3 cellular contexts compared by ENCODE assay signal in the genomic region with DNA sequence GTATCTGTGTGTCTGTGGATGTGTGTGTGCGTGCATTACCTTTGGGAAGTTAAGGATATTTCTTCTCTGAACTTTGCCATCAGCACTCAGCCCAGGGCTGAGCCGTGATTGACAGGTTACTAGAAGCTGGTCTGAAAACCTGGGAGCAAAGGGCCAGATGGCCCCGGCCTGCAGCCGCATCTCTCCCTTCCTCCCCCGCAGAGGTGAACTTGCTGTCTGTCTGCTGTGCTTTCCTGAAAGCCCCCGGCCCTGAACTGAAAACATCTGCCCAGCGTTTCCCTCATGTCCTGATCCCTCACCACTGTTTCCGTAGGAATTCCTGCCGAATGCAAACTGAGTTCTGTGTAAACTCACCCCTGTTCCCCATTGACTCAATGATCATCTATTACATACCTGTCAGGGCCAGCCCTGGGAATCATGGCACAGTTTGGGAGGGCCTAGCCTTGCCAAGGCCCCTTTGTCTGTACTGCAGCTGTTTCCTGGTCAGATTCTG.
TF ChIP-seq lines count a peak whose summit lies in the region.

No MANE protein-coding gene starts in this region.

TF ChIP-seq in SK-N-SH, 30 proteins besides CTCF, POLR2A, EP300 and RAD21 (continued from another document):
- TF ChIP-seq, protein P1, sequence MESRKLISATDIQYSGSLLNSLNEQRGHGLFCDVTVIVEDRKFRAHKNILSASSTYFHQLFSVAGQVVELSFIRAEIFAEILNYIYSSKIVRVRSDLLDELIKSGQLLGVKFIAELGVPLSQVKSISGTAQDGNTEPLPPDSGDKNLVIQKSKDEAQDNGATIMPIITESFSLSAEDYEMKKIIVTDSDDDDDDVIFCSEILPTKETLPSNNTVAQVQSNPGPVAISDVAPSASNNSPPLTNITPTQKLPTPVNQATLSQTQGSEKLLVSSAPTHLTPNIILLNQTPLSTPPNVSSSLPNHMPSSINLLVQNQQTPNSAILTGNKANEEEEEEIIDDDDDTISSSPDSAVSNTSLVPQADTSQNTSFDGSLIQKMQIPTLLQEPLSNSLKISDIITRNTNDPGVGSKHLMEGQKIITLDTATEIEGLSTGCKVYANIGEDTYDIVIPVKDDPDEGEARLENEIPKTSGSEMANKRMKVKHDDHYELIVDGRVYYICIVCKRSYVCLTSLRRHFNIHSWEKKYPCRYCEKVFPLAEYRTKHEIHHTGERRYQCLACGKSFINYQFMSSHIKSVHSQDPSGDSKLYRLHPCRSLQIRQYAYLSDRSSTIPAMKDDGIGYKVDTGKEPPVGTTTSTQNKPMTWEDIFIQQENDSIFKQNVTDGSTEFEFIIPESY (IDR thresholded peaks at IDR 0.05; ENCODE audit: borderline replicate concordance, low read depth), result no peak

TF ChIP-seq in SK-N-SH treated with all-trans-retinoic acid at 6 μM for 48 hours, 23 proteins besides CTCF, POLR2A, EP300 and RAD21 (continued from another document):
- no peak for TF ChIP-seq TOX (CRISPR knock-in tag; IDR thresholded peaks at IDR 0.05; ENCODE audit: borderline replicate concordance)

TF ChIP-seq in WTC11, 78 proteins besides CTCF, POLR2A, EP300 and RAD21 (continued from another document):
- TF ChIP-seq, protein P2, sequence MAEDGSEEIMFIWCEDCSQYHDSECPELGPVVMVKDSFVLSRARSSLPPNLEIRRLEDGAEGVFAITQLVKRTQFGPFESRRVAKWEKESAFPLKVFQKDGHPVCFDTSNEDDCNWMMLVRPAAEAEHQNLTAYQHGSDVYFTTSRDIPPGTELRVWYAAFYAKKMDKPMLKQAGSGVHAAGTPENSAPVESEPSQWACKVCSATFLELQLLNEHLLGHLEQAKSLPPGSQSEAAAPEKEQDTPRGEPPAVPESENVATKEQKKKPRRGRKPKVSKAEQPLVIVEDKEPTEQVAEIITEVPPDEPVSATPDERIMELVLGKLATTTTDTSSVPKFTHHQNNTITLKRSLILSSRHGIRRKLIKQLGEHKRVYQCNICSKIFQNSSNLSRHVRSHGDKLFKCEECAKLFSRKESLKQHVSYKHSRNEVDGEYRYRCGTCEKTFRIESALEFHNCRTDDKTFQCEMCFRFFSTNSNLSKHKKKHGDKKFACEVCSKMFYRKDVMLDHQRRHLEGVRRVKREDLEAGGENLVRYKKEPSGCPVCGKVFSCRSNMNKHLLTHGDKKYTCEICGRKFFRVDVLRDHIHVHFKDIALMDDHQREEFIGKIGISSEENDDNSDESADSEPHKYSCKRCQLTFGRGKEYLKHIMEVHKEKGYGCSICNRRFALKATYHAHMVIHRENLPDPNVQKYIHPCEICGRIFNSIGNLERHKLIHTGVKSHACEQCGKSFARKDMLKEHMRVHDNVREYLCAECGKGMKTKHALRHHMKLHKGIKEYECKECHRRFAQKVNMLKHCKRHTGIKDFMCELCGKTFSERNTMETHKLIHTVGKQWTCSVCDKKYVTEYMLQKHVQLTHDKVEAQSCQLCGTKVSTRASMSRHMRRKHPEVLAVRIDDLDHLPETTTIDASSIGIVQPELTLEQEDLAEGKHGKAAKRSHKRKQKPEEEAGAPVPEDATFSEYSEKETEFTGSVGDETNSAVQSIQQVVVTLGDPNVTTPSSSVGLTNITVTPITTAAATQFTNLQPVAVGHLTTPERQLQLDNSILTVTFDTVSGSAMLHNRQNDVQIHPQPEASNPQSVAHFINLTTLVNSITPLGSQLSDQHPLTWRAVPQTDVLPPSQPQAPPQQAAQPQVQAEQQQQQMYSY (CRISPR knock-in tag; IDR thresholded peaks at IDR 0.05), result peak; percentile 54; the same call in 1 of the 2 replicates
TF ChIP-seq in WTC11: peak in this region for 1.
